Comparison of ENCODE assay signal across 8 cellular contexts in genomic region chr19:58407658-58408151, GRCh38. TPM values are rescaled to one million over a fixed set of nuclear protein-coding genes. Genes with fewer than 3 reads are reported as not detected.
A peak's percentile ranks its signal among the peaks of the same experiment; 100 is the strongest.
DNase-seq lines count a peak whose midpoint lies in the region; ATAC-seq, FAIRE-seq and TF ChIP-seq lines count a peak whose summit lies in the region.

No MANE protein-coding gene starts in this region.

- peak; percentile 14 for ATAC-seq in HG03159 (IDR thresholded peaks at IDR 0.05; ENCODE audit: unreplicated experiment)
- no peak for ATAC-seq in activated naive CD8-positive, alpha-beta T cell treated with anti-CD3 and anti-CD28 coated beads, Interleukin-2, amount 10 ng/mL, durations not matched to agents 7 days and 5 days (ENCODE audit: low read depth)
- ATAC-seq in stimulated activated naive B cell treated with anti-CD40 and anti-IgM and Interleukin-4, amounts not matched to agents 10 μg/mL and 1 μg/mL and 100 μg/mL, for 72 hours (replicated peaks): peak; percentile 28 to 41

- peak overlapping the region; percentile 85 to 98 (median 95) for H3K27ac Mint-ChIP-seq in CD4-positive, alpha-beta memory T cell
- H3K27ac Mint-ChIP-seq in activated naive CD8-positive, alpha-beta T cell treated with anti-CD3 and anti-CD28 coated beads, Interleukin-2, amount 10 ng/mL, durations not matched to agents 7 days and 5 days: peak overlapping the region; percentile 95
- H3K27ac Mint-ChIP-seq in stimulated activated naive B cell treated with anti-CD40 and anti-IgM and Interleukin-4, amounts not matched to agents 10 μg/mL and 1 μg/mL and 100 μg/mL, for 72 hours: peak overlapping the region; percentile 98

- H3K36me3 ChIP-seq in CD4-positive, alpha-beta memory T cell (ENCODE audit: insufficient read depth, low read length): no peaks in the 10 kb centered on the region
- no peaks in the 10 kb centered on the region for H3K36me3 ChIP-seq in iPS-20b (ENCODE audit: insufficient read depth, low read depth, low read length)

- intact Hi-C loops in CD4-positive, alpha-beta memory T cell (cut with micrococcal nuclease): loop anchor here (1.0 to 2.0 kb wide), 11 partner anchors 20 to 225 kb away; partner anchors contain the start of genes ERVK3-1, MZF1, RPS5 and ZNF132

- peak overlapping the region; percentile 77 for H3K27ac ChIP-seq in CD4-positive, alpha-beta memory T cell (ENCODE audit: low read depth, low read length)
- peak overlapping the region; percentile 49 for H3K27ac ChIP-seq in iPS-20b (ENCODE audit: low read length)

- DNase-seq in CD4-positive, alpha-beta memory T cell: no peak
- no peak for DNase-seq in activated naive CD8-positive, alpha-beta T cell treated with anti-CD3 and anti-CD28 coated beads, Interleukin-2, amount 10 ng/mL, durations not matched to agents 7 days and 5 days
- no peak for DNase-seq in stimulated activated naive B cell treated with anti-CD40 and anti-IgM and Interleukin-4, amounts not matched to agents 10 μg/mL and 1 μg/mL and 100 μg/mL, for 72 hours
- DNase-seq in H54 (ENCODE audit: insufficient read length, low spot score) (no peak), SHP77 treated with DMSO at 0.1 percent for 48 hours (lab: John Stamatoyannopoulos, UW) (no peak)
- DNase-seq in stimulated activated CD4-positive, alpha-beta T cell treated with anti-CD3 and anti-CD28 coated beads, Interleukin-2, amount 100 ng/mL, for 48 hours: no peak

- H3K36me3 Mint-ChIP-seq in CD4-positive, alpha-beta memory T cell: peaks cover 0 to 10% of the 10 kb centered on the region in 2 donors
- H3K36me3 Mint-ChIP-seq in activated naive CD8-positive, alpha-beta T cell treated with anti-CD3 and anti-CD28 coated beads, Interleukin-2, amount 10 ng/mL, durations not matched to agents 7 days and 5 days: peaks cover 6% of the 10 kb centered on the region
- H3K36me3 Mint-ChIP-seq in stimulated activated naive B cell treated with anti-CD40 and anti-IgM and Interleukin-4, amounts not matched to agents 10 μg/mL and 1 μg/mL and 100 μg/mL, for 72 hours: peaks cover 6 to 17% of the 10 kb centered on the region in 2 donors

- peaks cover 26% of the 10 kb centered on the region for H3K4me1 ChIP-seq in CD4-positive, alpha-beta memory T cell (ENCODE audit: insufficient read depth, low read length)
- peaks cover 6% of the 10 kb centered on the region; the same call in 1 of the 2 replicates for H3K4me1 ChIP-seq in iPS-20b (ENCODE audit: insufficient read depth, low read length)

- H3K4me3 ChIP-seq in CD4-positive, alpha-beta memory T cell (ENCODE audit: low read length in 2 of 2): peak overlapping the region; percentile 71 to 94
- peak overlapping the region; percentile 95 for H3K4me3 ChIP-seq in iPS-20b (ENCODE audit: low read length)

- no peaks in the 10 kb centered on the region for H3K27me3 ChIP-seq in CD4-positive, alpha-beta memory T cell (ENCODE audit: insufficient read depth, low read length)
- peaks cover 21% of the 10 kb centered on the region for H3K27me3 ChIP-seq in iPS-20b (ENCODE audit: insufficient read depth, low read length)

- CTCF ChIA-PET in CD4-positive, alpha-beta memory T cell (lab: Charles Lee; ENCODE audit: partially characterized antibody): interaction anchor here (1.0 to 1.6 kb wide), 3 partner anchors 34 to 173 kb away, joined by 3 read pairs; no protein-coding TSS in a partner anchor

- H3K4me1 Mint-ChIP-seq in CD4-positive, alpha-beta memory T cell: peaks cover 21 to 39% (median 33%) of the 10 kb centered on the region in 4 donors
- H3K4me1 Mint-ChIP-seq in activated naive CD8-positive, alpha-beta T cell treated with anti-CD3 and anti-CD28 coated beads, Interleukin-2, amount 10 ng/mL, durations not matched to agents 7 days and 5 days: peaks cover 38% of the 10 kb centered on the region
- peaks cover 33 to 39% of the 10 kb centered on the region in 2 donors for H3K4me1 Mint-ChIP-seq in stimulated activated naive B cell treated with anti-CD40 and anti-IgM and Interleukin-4, amounts not matched to agents 10 μg/mL and 1 μg/mL and 100 μg/mL, for 72 hours

- no peaks in the 10 kb centered on the region for H3K9me3 Mint-ChIP-seq in CD4-positive, alpha-beta memory T cell
- H3K9me3 Mint-ChIP-seq in activated naive CD8-positive, alpha-beta T cell treated with anti-CD3 and anti-CD28 coated beads, Interleukin-2, amount 10 ng/mL, durations not matched to agents 7 days and 5 days: no peaks in the 10 kb centered on the region
- no peaks in the 10 kb centered on the region for H3K9me3 Mint-ChIP-seq in stimulated activated naive B cell treated with anti-CD40 and anti-IgM and Interleukin-4, amounts not matched to agents 10 μg/mL and 1 μg/mL and 100 μg/mL, for 72 hours

- no peaks in the 10 kb centered on the region for H3K27me3 Mint-ChIP-seq in CD4-positive, alpha-beta memory T cell
- H3K27me3 Mint-ChIP-seq in activated naive CD8-positive, alpha-beta T cell treated with anti-CD3 and anti-CD28 coated beads, Interleukin-2, amount 10 ng/mL, durations not matched to agents 7 days and 5 days: no peaks in the 10 kb centered on the region
- H3K27me3 Mint-ChIP-seq in stimulated activated naive B cell treated with anti-CD40 and anti-IgM and Interleukin-4, amounts not matched to agents 10 μg/mL and 1 μg/mL and 100 μg/mL, for 72 hours: no peaks in the 10 kb centered on the region

- POLR2A ChIA-PET in CD4-positive, alpha-beta memory T cell (lab: Charles Lee; ENCODE audit: partially characterized antibody): interaction anchor here (1.0 to 1.7 kb wide), 9 partner anchors 22 to 112 kb away, joined by 4 to 12 read pairs (median 7); partner anchors contain the start of genes ZBTB45, ZNF132, ZNF497 and ZNF837
- POLR2A ChIA-PET in activated naive CD8-positive, alpha-beta T cell treated with anti-CD3 and anti-CD28 coated beads, Interleukin-2, amount 10 ng/mL, durations not matched to agents 7 days and 5 days (lab: Charles Lee): interaction anchor here (0.7 to 1.4 kb wide), 6 partner anchors 27 to 217 kb away, joined by 3 to 5 read pairs (median 3); partner anchors contain the start of genes ZNF132 and ZNF8

- peak overlapping the region; percentile 92 to 100 (median 96) for H3K4me3 Mint-ChIP-seq in CD4-positive, alpha-beta memory T cell
- peak overlapping the region; percentile 95 for H3K4me3 Mint-ChIP-seq in activated naive CD8-positive, alpha-beta T cell treated with anti-CD3 and anti-CD28 coated beads, Interleukin-2, amount 10 ng/mL, durations not matched to agents 7 days and 5 days
- peak overlapping the region; percentile 89 to 95 for H3K4me3 Mint-ChIP-seq in stimulated activated naive B cell treated with anti-CD40 and anti-IgM and Interleukin-4, amounts not matched to agents 10 μg/mL and 1 μg/mL and 100 μg/mL, for 72 hours

- no peak for FAIRE-seq in H54 (lab: Jason Lieb, UNC)

- no peak for TF ChIP-seq POLR2A in H54 (IDR thresholded peaks at IDR 0.05; ENCODE audit: low read depth, low read length)

- peak overlapping the region; percentile 95 for H3K9ac ChIP-seq in iPS-20b (ENCODE audit: low read depth, low read length)

- H3K9me3 ChIP-seq in CD4-positive, alpha-beta memory T cell (ENCODE audit: control insufficient read depth in 1 of 2, low read length in 2 of 2): no peaks in the 10 kb centered on the region
- no peaks in the 10 kb centered on the region for H3K9me3 ChIP-seq in iPS-20b (ENCODE audit: insufficient read depth, low read depth, low read length)

RNA-seq across cellular contexts. Expression of gene ZNF584, which starts 0.7 kb away (rescaled TPM):
- 10 to 100 TPM; 10.3 to 10.7 TPM for total RNA-seq in CD4-positive, alpha-beta memory T cell
- 1 to 10 TPM; 6.6 to 9.1 TPM for polyA plus RNA-seq in CD4-positive, alpha-beta memory T cell
- 10 to 100 TPM in 1 of 2 experiments, 1 to 10 TPM in 1; 8.6 to 10.6 TPM for total RNA-seq in activated naive CD8-positive, alpha-beta T cell treated with anti-CD3 and anti-CD28 coated beads, Interleukin-2, amount 10 ng/mL, durations not matched to agents 7 days and 5 days

RNA-seq across cellular contexts. Expression of gene RNF225, which starts 12.2 kb away (rescaled TPM):
- under 1 TPM in 1 of 2 experiments, not detected in 1; 0.47 TPM for total RNA-seq in CD4-positive, alpha-beta memory T cell
- polyA plus RNA-seq in CD4-positive, alpha-beta memory T cell: not detected
- under 1 TPM; 0.83 to 0.94 TPM for total RNA-seq in activated naive CD8-positive, alpha-beta T cell treated with anti-CD3 and anti-CD28 coated beads, Interleukin-2, amount 10 ng/mL, durations not matched to agents 7 days and 5 days

RNA-seq across cellular contexts. Expression of gene RPS5, which starts 20.6 kb away (rescaled TPM):
- total RNA-seq in CD4-positive, alpha-beta memory T cell: 1,000 to 10,000 TPM; 1,267 to 1,360 TPM
- 1,000 to 10,000 TPM; 1,172 to 1,304 TPM for polyA plus RNA-seq in CD4-positive, alpha-beta memory T cell
- 1,000 to 10,000 TPM; 1,038 to 1,039 TPM for total RNA-seq in activated naive CD8-positive, alpha-beta T cell treated with anti-CD3 and anti-CD28 coated beads, Interleukin-2, amount 10 ng/mL, durations not matched to agents 7 days and 5 days

RNA-seq across cellular contexts. Expression of gene ZNF837, which starts 26.9 kb away (rescaled TPM):
- 1 to 10 TPM; 3.4 to 3.5 TPM for total RNA-seq in CD4-positive, alpha-beta memory T cell
- polyA plus RNA-seq in CD4-positive, alpha-beta memory T cell: 1 to 10 TPM; 3.8 to 4.6 TPM
- total RNA-seq in activated naive CD8-positive, alpha-beta T cell treated with anti-CD3 and anti-CD28 coated beads, Interleukin-2, amount 10 ng/mL, durations not matched to agents 7 days and 5 days: 1 to 10 TPM; 2.9 to 3.5 TPM

RNA-seq across cellular contexts. Expression of gene ZNF132, which starts 32.2 kb away (rescaled TPM):
- total RNA-seq in CD4-positive, alpha-beta memory T cell: 10 to 100 TPM in 1 of 2 experiments, 1 to 10 TPM in 1; 9.5 to 11.7 TPM
- polyA plus RNA-seq in CD4-positive, alpha-beta memory T cell: 1 to 10 TPM in 1 of 2 donors, under 1 TPM in 1; 0.43 to 1.8 TPM
- total RNA-seq in activated naive CD8-positive, alpha-beta T cell treated with anti-CD3 and anti-CD28 coated beads, Interleukin-2, amount 10 ng/mL, durations not matched to agents 7 days and 5 days: 1 to 10 TPM; 7.3 to 7.4 TPM
